8 cellular contexts compared by ENCODE assay signal in genomic region chr7:102404005-102404861, GRCh38. TPM values are rescaled to one million over a fixed set of nuclear protein-coding genes. Genes with fewer than 3 reads are reported as not detected.
A peak's percentile ranks its signal among the peaks of the same experiment; 100 is the strongest.
DNase-seq lines count a peak whose midpoint lies in the region; ATAC-seq and TF ChIP-seq lines count a peak whose summit lies in the region.

No MANE protein-coding gene starts in this region.

- no peak for TF ChIP-seq EP300 in tibial nerve (IDR thresholded peaks at IDR 0.05)

- H3K4me1 ChIP-seq in liver (ENCODE audit: control insufficient read depth in 4 of 4, insufficient read depth in 4 of 4, low read length in 3 of 4) (no peaks in the 10 kb centered on the region), tibial nerve (no peaks in the 10 kb centered on the region)

- H3K27me3 ChIP-seq in liver (ENCODE audit: control insufficient read depth in 4 of 4, insufficient read depth in 4 of 4, low read length in 3 of 4): no peaks in the 10 kb centered on the region
- no peaks in the 10 kb centered on the region for H3K27me3 ChIP-seq in tibial nerve

- H3K9ac ChIP-seq in liver (ENCODE audit: low read depth in 1 of 2, low read length in 2 of 2): no peak overlapping the region

- no peaks in the 10 kb centered on the region for H3K9me3 ChIP-seq in liver (ENCODE audit: control insufficient read depth in 4 of 4, low read length in 3 of 4)
- no peaks in the 10 kb centered on the region for H3K9me3 ChIP-seq in tibial nerve

- TF ChIP-seq RAD21 in liver (IDR thresholded peaks at IDR 0.05): peak; percentile 68 to 79

- H3K36me3 ChIP-seq in liver (ENCODE audit: control insufficient read depth in 4 of 4, insufficient read depth in 3 of 4, low read depth in 1 of 4, low read length in 3 of 4) (peaks cover 10 to 67% (median 40%) of the 10 kb centered on the region in 4 donors), tibial nerve (peaks cover 6 to 98% (median 12%) of the 10 kb centered on the region in 3 donors)

- peak; percentile 51 for ATAC-seq in GM18499 (IDR thresholded peaks at IDR 0.05; ENCODE audit: insufficient read depth, unreplicated experiment)
- ATAC-seq in HG02759 (IDR thresholded peaks at IDR 0.05; ENCODE audit: unreplicated experiment): peak; percentile 87

- TF ChIP-seq CTCF in liver (IDR thresholded peaks at IDR 0.05; ENCODE audit: low read depth, low read length, missing input control) (peak; percentile 68), tibial nerve (IDR thresholded peaks at IDR 0.05) (peak; percentile 36 to 73 (median 47))

- H3K27ac ChIP-seq in liver (ENCODE audit: low read depth in 1 of 2, low read length in 2 of 2): no peak overlapping the region
- no peak overlapping the region for H3K27ac ChIP-seq in tibial nerve

- peak; percentile 81 for DNase-seq in AG20443 (ENCODE audit: low spot score)
- DNase-seq in NCI-H1092 treated with DMSO at 0.1 percent for 48 hours (lab: John Stamatoyannopoulos, UW): peak; percentile 48
- peak; percentile 89 for DNase-seq in SW480 (ENCODE audit: low spot score)
- DNase-seq in cerebellar cortex (ENCODE audit: low spot score): peak; percentile 79
- no peak for DNase-seq in tibial nerve (ENCODE audit: low spot score in 2 of 2)

- no peak overlapping the region for H3K4me3 ChIP-seq in liver (ENCODE audit: low read depth in 1 of 3, low read length in 3 of 3)
- no peak overlapping the region for H3K4me3 ChIP-seq in tibial nerve

- WGBS in liver: 69% methylated on average over 15 of the region's 15 CpGs
- WGBS in tibial nerve, 2 donors: 72 to 73% methylated on average over 15 of the region's 15 CpGs

- TF ChIP-seq POLR2A in tibial nerve (IDR thresholded peaks at IDR 0.05): no peak

TF ChIP-seq in liver, 16 proteins besides CTCF, POLR2A, EP300 and RAD21:
- TF ChIP-seq EGR1 (IDR thresholded peaks at IDR 0.05; ENCODE audit: low read depth in 2 of 2): no peak
- TF ChIP-seq TAF1 (conservative IDR thresholded peaks at IDR 0.05): no peak
- no peak for TF ChIP-seq ZBTB33 (IDR thresholded peaks at IDR 0.05)
- TF ChIP-seq RXRA (IDR thresholded peaks at IDR 0.05): peak in 1 of 2 donors; percentile 41
- no peak for TF ChIP-seq MAX (IDR thresholded peaks at IDR 0.05)
- no peak for TF ChIP-seq YY1 (IDR thresholded peaks at IDR 0.05)
- TF ChIP-seq JUND (IDR thresholded peaks at IDR 0.05): no peak
- no peak for TF ChIP-seq FOXA2 (IDR thresholded peaks at IDR 0.05)

RNA-seq across cellular contexts. Expression of gene PRKRIP1, which starts 8.1 kb away (rescaled TPM):
- total RNA-seq in liver (10 to 100 TPM in 1 of 2 donors, 1 to 10 TPM in 1; 6.8 to 15.8 TPM), tibial nerve (10 to 100 TPM; 34.7 to 62.1 (median 48.5) TPM)
- 1 to 10 TPM; 5.4 to 7.3 TPM for polyA plus RNA-seq in liver

RNA-seq across cellular contexts. Expression of gene ORAI2, which starts 29.1 kb away (rescaled TPM):
- 10 to 100 TPM in 1 of 2 donors, 1 to 10 TPM in 1; 5.5 to 10.3 TPM for total RNA-seq in liver
- polyA plus RNA-seq in liver: 1 to 10 TPM; 1.3 to 4.0 TPM
- 10 to 100 TPM in 1 of 4 donors, 1 to 10 TPM in 3; 4.4 to 18.6 (median 7.7) TPM for total RNA-seq in tibial nerve

RNA-seq across cellular contexts. Expression of gene SPDYE6, which starts 48.0 kb away (rescaled TPM):
- total RNA-seq in liver (not detected), tibial nerve (not detected)
- polyA plus RNA-seq in liver: 1 to 10 TPM in 1 of 2 donors, not detected in 1; 2.4 TPM

Comparison
In these comparisons a context has a peak if more than half of its experiments do, and no peak if none do; other contexts are left out.
1. DNase-seq: peak in AG20443 (single experiment), NCI-H1092 treated with DMSO at 0.1 percent for 48 hours (single experiment), SW480 (single experiment) and cerebellar cortex (single experiment); none in tibial nerve (0 of 2).